Comparison of ENCODE assay signal across 1 cellular context in the genomic region with DNA sequence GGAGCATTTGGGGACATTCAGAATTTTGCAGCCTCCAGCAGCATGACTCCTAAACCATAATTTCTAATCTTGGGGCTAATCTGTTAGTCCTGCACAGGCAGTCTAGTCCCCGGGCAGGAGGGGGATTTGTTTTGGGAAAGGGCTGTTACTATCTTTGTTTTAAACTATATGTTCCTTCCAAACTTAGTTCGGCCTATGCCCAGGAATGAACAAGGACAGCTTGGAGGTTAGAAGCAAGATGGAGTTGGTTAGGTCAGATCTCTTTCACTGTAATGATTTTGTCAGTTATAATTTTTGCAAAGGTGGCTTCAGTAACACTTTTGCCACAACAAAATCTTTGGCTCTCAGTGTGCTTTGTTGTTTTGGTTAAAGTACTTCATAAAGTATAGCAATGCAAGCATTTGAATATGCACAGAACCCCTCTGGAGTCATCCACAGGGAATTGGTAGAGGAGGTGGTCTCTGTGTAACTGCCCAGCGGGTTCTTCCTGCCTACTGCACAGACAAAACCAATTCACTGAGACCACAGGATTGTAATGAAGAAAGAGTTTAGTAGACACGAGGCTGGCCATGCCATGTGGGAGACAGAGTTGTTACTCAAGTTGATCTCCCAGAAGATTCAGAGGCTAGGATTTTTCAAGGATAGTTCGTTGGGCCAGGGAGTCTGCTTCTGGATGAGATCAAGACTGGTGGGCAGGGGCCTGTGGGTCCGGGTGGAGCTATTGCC.
TF ChIP-seq lines count a peak whose summit lies in the region.

No MANE protein-coding gene starts in this region.

TF ChIP-seq in endothelial cell of umbilical vein, 7 proteins besides CTCF, POLR2A, EP300 and RAD21:
- no peak for TF ChIP-seq GATA2 (IDR thresholded peaks at IDR 0.05; ENCODE audit: insufficient read depth, insufficient read length, low read depth, low read length)
- TF ChIP-seq MYC (IDR thresholded peaks at IDR 0.05; ENCODE audit: low read depth, low read length) = no peak
- TF ChIP-seq JUN (IDR thresholded peaks at IDR 0.05; ENCODE audit: borderline replicate concordance, insufficient read depth, insufficient read length, low read depth) = no peak
- no peak for TF ChIP-seq FOS (IDR thresholded peaks at IDR 0.05; ENCODE audit: borderline replicate concordance, insufficient read depth, low read length)
- TF ChIP-seq EZH2 (IDR thresholded peaks at IDR 0.05; ENCODE audit: borderline replicate concordance, low read depth, low read length, severe bottlenecking) = no peak
- no peak for TF ChIP-seq POLR2AphosphoS5 (IDR thresholded peaks at IDR 0.05; ENCODE audit: insufficient read depth, low read depth, low read length)
- TF ChIP-seq, protein P1, sequence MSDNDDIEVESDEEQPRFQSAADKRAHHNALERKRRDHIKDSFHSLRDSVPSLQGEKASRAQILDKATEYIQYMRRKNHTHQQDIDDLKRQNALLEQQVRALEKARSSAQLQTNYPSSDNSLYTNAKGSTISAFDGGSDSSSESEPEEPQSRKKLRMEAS (IDR thresholded peaks at IDR 0.05; ENCODE audit: insufficient read depth, insufficient read length) = no peak
TF ChIP-seq in endothelial cell of umbilical vein: peak in this region for 0.
